Comparison of ENCODE assay signal across 11 cellular contexts in genomic region chr7:101952355-101953247, GRCh38.
DNase-seq lines count a peak whose midpoint lies in the region; ATAC-seq, FAIRE-seq and TF ChIP-seq lines count a peak whose summit lies in the region.
"Had no signal": no experiment of that assay in that cellular context is flagged by ENCODE, and none has a peak within 500 bp of the region (broad histone marks: within the 10 kb centered on the region; RNA-seq: fewer than 3 reads in every experiment).

No MANE protein-coding gene starts in this region.

- H2BK12ac ChIP-seq in trophoblast cell (ENCODE audit: low read length), result peak overlapping the region; percentile 80

- H3K27me3 ChIP-seq in DND-41 (ENCODE audit: insufficient read depth, low read length, poor library complexity) (no peaks in the 10 kb centered on the region), OCI-LY3 (ENCODE audit: low read depth, low read length) (no peaks in the 10 kb centered on the region), esophagus (ENCODE audit: control insufficient read depth in 1 of 2, insufficient read depth in 2 of 2, low read length in 2 of 2) (no peaks in the 10 kb centered on the region), trophoblast cell (ENCODE audit: insufficient read depth, low read length) (no peaks in the 10 kb centered on the region)

- peak overlapping the region; percentile 19 for H3K4ac ChIP-seq in trophoblast cell (ENCODE audit: low read depth, low read length)

- H4K20me1 ChIP-seq in DND-41 (ENCODE audit: insufficient read depth, low read length), result peaks cover 20% of the 10 kb centered on the region; the same call in 1 of the 2 replicates
- H4K20me1 ChIP-seq in OCI-LY3 (ENCODE audit: insufficient read depth, low read length), result peaks cover 16% of the 10 kb centered on the region; the same call in 1 of the 2 replicates

- no peak overlapping the region for H3K9ac ChIP-seq in DND-41 (ENCODE audit: low read depth, low read length)
- H3K9ac ChIP-seq in OCI-LY3 (ENCODE audit: low read length), result peak overlapping the region; percentile 34; the same call in 1 of the 2 replicates
- no peak overlapping the region for H3K9ac ChIP-seq in trophoblast cell (ENCODE audit: low read length)

- H3K9me3 ChIP-seq in DND-41 (ENCODE audit: insufficient read depth, low read length, severe bottlenecking) (no peaks in the 10 kb centered on the region), OCI-LY3 (ENCODE audit: insufficient read depth, low read length) (no peaks in the 10 kb centered on the region), esophagus (ENCODE audit: control insufficient read depth in 2 of 2, insufficient read depth in 1 of 2, low read depth in 1 of 2, low read length in 1 of 2) (no peaks in the 10 kb centered on the region), trophoblast cell (ENCODE audit: insufficient read depth, low read depth, low read length) (no peaks in the 10 kb centered on the region)

- H2BK120ac ChIP-seq in trophoblast cell (ENCODE audit: insufficient read depth, low read length, poor library complexity), result peak overlapping the region; percentile 31

- peak overlapping the region; percentile 72 for H3K14ac ChIP-seq in trophoblast cell (ENCODE audit: low read length)

- 82 to 85% methylated on average over 29 of the region's 29 CpGs for WGBS in esophagus, 2 donors
- no CpG with 5 or more reads among the region's 29 CpGs for WGBS in trophoblast cell (ENCODE audit: extremely low coverage, insufficient coverage, insufficient read length)

- H3K27ac ChIP-seq in DND-41 (ENCODE audit: low read length) (peak overlapping the region; percentile 46; the same call in 1 of the 2 replicates), OCI-LY3 (ENCODE audit: low read length) (peak overlapping the region; percentile 70), esophagus (ENCODE audit: low read depth in 2 of 2, low read length in 1 of 2) (peak overlapping the region; percentile 23 to 41), trophoblast cell (ENCODE audit: low read depth, low read length) (peak overlapping the region; percentile 4)

- no peak for DNase-seq in DND-41
- DNase-seq in trophoblast cell, result peak in 1 of 2 donors; percentile 40
- DNase-seq in frontal cortex (ENCODE audit: low spot score in 2 of 2), result no peak
- no peak for DNase-seq in NCI-H2107 (lab: John Stamatoyannopoulos, UW)
- DNase-seq in SKM-1 treated with dmso at 0.1 percent for 144 hours (lab: John Stamatoyannopoulos, UW; ENCODE audit: unreplicated experiment), result no peak
- DNase-seq in GM10266 (ENCODE audit: extremely low spot score), result no peak
- DNase-seq: central memory CD4-positive, alpha-beta T cell; NCI-H2081 treated with DMSO at 0.1 percent for 48 hours; stimulated activated CD4-positive, alpha-beta T cell treated with anti-CD3 and anti-CD28 coated beads, Interleukin-2, amount 100 ng/mL, for 48 hours had no signal

- peaks cover 49% of the 10 kb centered on the region for H3K4me1 ChIP-seq in DND-41 (ENCODE audit: insufficient read depth, low read length)
- peaks cover 52% of the 10 kb centered on the region for H3K4me1 ChIP-seq in OCI-LY3 (ENCODE audit: low read length)
- H3K4me1 ChIP-seq in esophagus (ENCODE audit: control insufficient read depth in 2 of 2, insufficient read depth in 2 of 2, low read length in 1 of 2), result peaks cover 0 to 8% of the 10 kb centered on the region in 2 donors
- H3K4me1 ChIP-seq in trophoblast cell (ENCODE audit: control insufficient read depth in 1 of 2, insufficient read depth in 2 of 2, low read length in 2 of 2), result peaks cover 8 to 11% of the 10 kb centered on the region in 2 experiments

- FAIRE-seq in frontal cortex (lab: Jason Lieb, UNC), result no peak

- H2AK5ac ChIP-seq in trophoblast cell (ENCODE audit: low read length), result peak overlapping the region; percentile 10

- H3K79me2 ChIP-seq in DND-41 (ENCODE audit: insufficient read depth, low read length) (peaks cover 92% of the 10 kb centered on the region), OCI-LY3 (ENCODE audit: low read length) (peaks cover 38% of the 10 kb centered on the region), trophoblast cell (ENCODE audit: control insufficient read depth, insufficient read depth, low read length, poor library complexity) (peaks cover 4% of the 10 kb centered on the region)

- H2AFZ ChIP-seq in DND-41 (ENCODE audit: low read depth, low read length) (no peak overlapping the region), OCI-LY3 (ENCODE audit: low read depth, low read length) (no peak overlapping the region), trophoblast cell (ENCODE audit: insufficient read depth, low read length, poor library complexity) (no peak overlapping the region)

- H3K18ac ChIP-seq in trophoblast cell (ENCODE audit: low read length), result peak overlapping the region; percentile 76

- peaks cover 2% of the 10 kb centered on the region for H3K79me1 ChIP-seq in trophoblast cell (ENCODE audit: low read length)

- peaks cover 16% of the 10 kb centered on the region for H3K36me3 ChIP-seq in DND-41 (ENCODE audit: insufficient read depth, low read length)
- peaks cover 5% of the 10 kb centered on the region for H3K36me3 ChIP-seq in OCI-LY3 (replicated peaks; ENCODE audit: low read depth, low read length)
- no peaks in the 10 kb centered on the region for H3K36me3 ChIP-seq in esophagus (ENCODE audit: control insufficient read depth in 2 of 2, insufficient read depth in 2 of 2, low read length in 1 of 2)
- peaks cover 0 to 2% of the 10 kb centered on the region in 2 experiments for H3K36me3 ChIP-seq in trophoblast cell (ENCODE audit: control insufficient read depth in 1 of 2, insufficient read depth in 2 of 2, low read length in 2 of 2)

- H4K91ac ChIP-seq in trophoblast cell (ENCODE audit: low read depth, low read length), result peak overlapping the region; percentile 84

- no peak for TF ChIP-seq CTCF in DND-41 (IDR thresholded peaks at IDR 0.05; ENCODE audit: borderline replicate concordance, extremely low read depth, low read length, poor library complexity, severe bottlenecking)
- TF ChIP-seq CTCF in OCI-LY3 (IDR thresholded peaks at IDR 0.05; ENCODE audit: low read depth, low read length), result no peak
- no peak for TF ChIP-seq CTCF in GM10266 (IDR thresholded peaks at IDR 0.05; ENCODE audit: control insufficient read depth, insufficient read depth, low read depth, missing control alignments)

- H2BK5ac ChIP-seq in trophoblast cell (ENCODE audit: low read depth, low read length, poor library complexity), result peak overlapping the region; percentile 55

- H3K4me3 ChIP-seq in DND-41 (ENCODE audit: low read depth in 1 of 2, low read length in 2 of 2) (no peak overlapping the region), OCI-LY3 (ENCODE audit: low read length) (peak overlapping the region; percentile 63), esophagus (ENCODE audit: low read depth in 1 of 2, low read length in 2 of 2) (no peak overlapping the region), trophoblast cell (ENCODE audit: low read depth, low read length) (peak overlapping the region; percentile 4)

- H3K4me2 ChIP-seq in DND-41 (ENCODE audit: insufficient read depth, low read length), result no peak overlapping the region
- H3K4me2 ChIP-seq in OCI-LY3 (ENCODE audit: low read length), result peak overlapping the region; percentile 85
- no peak overlapping the region for H3K4me2 ChIP-seq in trophoblast cell (ENCODE audit: low read length)

- peak overlapping the region; percentile 0 for H4K12ac ChIP-seq in trophoblast cell (ENCODE audit: low read depth, low read length)

- ATAC-seq in DND-41 (ENCODE audit: insufficient read depth, low read depth), result no peak

- no peak overlapping the region for H4K8ac ChIP-seq in trophoblast cell (ENCODE audit: low read depth, low read length)

- H3K23ac ChIP-seq in trophoblast cell (ENCODE audit: low read length), result no peak overlapping the region

Comparison
In these comparisons a context has a peak if more than half of its experiments do, and no peak if none do; other contexts are left out.
1. H3K27ac ChIP-seq: peak in every context shown above with its lines; median percentile 70 in OCI-LY3; 46 in DND-41; 32 in esophagus; 4 in trophoblast cell.
2. H3K4me3 ChIP-seq: peak in OCI-LY3 (single experiment) and trophoblast cell (single experiment); none in DND-41 (0 of 2) and esophagus (0 of 2).